19 cellular contexts compared by ENCODE assay signal in genomic region chr9:107177243-107177839, GRCh38.
DNase-seq lines count a peak whose midpoint lies in the region; ATAC-seq and TF ChIP-seq lines count a peak whose summit lies in the region.
"Had no signal": no experiment of that assay in that cellular context is flagged by ENCODE, and none has a peak within 500 bp of the region (broad histone marks: within the 10 kb centered on the region; RNA-seq: fewer than 3 reads in every experiment).

No MANE protein-coding gene starts in this region.

- ATAC-seq in GM18867 (IDR thresholded peaks at IDR 0.05; ENCODE audit: unreplicated experiment), result peak; percentile 23
- ATAC-seq in HG02798 (IDR thresholded peaks at IDR 0.05; ENCODE audit: poor library complexity, unreplicated experiment), result peak; percentile 48
- no peak for ATAC-seq in gastrocnemius medialis
- ATAC-seq in omental fat pad (ENCODE audit: low FRiP score), result no peak
- ATAC-seq: activated CD8-positive, alpha-beta T cell treated with anti-CD3 and anti-CD28 coated beads, Interleukin-2, amount 10 ng/mL, durations not matched to agents 7 days and 5 days had no signal

- no peaks in the 10 kb centered on the region for H3K27me3 ChIP-seq in gastrocnemius medialis
- H3K27me3 ChIP-seq: gastroesophageal sphincter, MG63 had no signal

- TF ChIP-seq POLR2A in gastrocnemius medialis (IDR thresholded peaks at IDR 0.05), result no peak

- TF ChIP-seq CTCF in gastrocnemius medialis (IDR thresholded peaks at IDR 0.05 in 4 of 5, conservative IDR thresholded peaks at IDR 0.05 in 1 of 5), result no peak
- TF ChIP-seq CTCF in omental fat pad (IDR thresholded peaks at IDR 0.05), result no peak

- H3K27ac ChIP-seq in gastrocnemius medialis, result peak overlapping the region in 3 of 4 donors; percentile 86 to 94 (median 94)
- no peak overlapping the region for H3K27ac ChIP-seq in substantia nigra (ENCODE audit: low read depth, low read length, poor library complexity, severe bottlenecking)

- in situ Hi-C loops in gastrocnemius medialis (cut with MboI; ENCODE audit: low sequenced_read_pairs in 4 of 4), result loop anchor here in 1 of 4 donors (25.0 kb wide), 1 partner anchor 90 kb away; no protein-coding TSS in a partner anchor

- H3K9me3 ChIP-seq in gastrocnemius medialis, result no peaks in the 10 kb centered on the region
- H3K9me3 ChIP-seq: MG63 had no signal

- H3K36me3 ChIP-seq in gastrocnemius medialis, result no peaks in the 10 kb centered on the region
- H3K36me3 ChIP-seq: gastroesophageal sphincter, MG63 had no signal

- peak; percentile 65 for DNase-seq in kidney tubule cell (ENCODE audit: low spot score)
- no peak for DNase-seq in gastrocnemius medialis
- no peak for DNase-seq in omental fat pad (ENCODE audit: low spot score)
- no peak for DNase-seq in substantia nigra (lab: John Stamatoyannopoulos, UW)
- no peak for DNase-seq in KG1 (lab: John Stamatoyannopoulos, UW)
- no peak for DNase-seq in COLO668 (lab: John Stamatoyannopoulos, UW; ENCODE audit: unreplicated experiment)
- DNase-seq: activated CD4-positive, CD25-positive, alpha-beta regulatory T cell; activated CD8-positive, alpha-beta T cell treated with anti-CD3 and anti-CD28 coated beads, Interleukin-2, amount 10 ng/mL, durations not matched to agents 7 days and 5 days; activated naive CD4-positive, alpha-beta T cell treated with anti-CD3 and anti-CD28 coated beads for 36 hours; activated T-cell treated with anti-CD3 and anti-CD28 coated beads, Interleukin-2, amount 50 U/mL, for 24 hours; erythroblast; HFFc6; MG63; stimulated activated CD4-positive, alpha-beta T cell treated with anti-CD3 and anti-CD28 coated beads, Interleukin-12 subunit alpha, Interleukin-12 subunit beta, amount 100 ng/mL, for 4 hours; stimulated activated CD8-positive, alpha-beta memory T cell treated with anti-CD3 and anti-CD28 coated beads, Interleukin-4, amount 100 ng/mL, for 48 hours; T-helper 9 cell had no signal

- intact Hi-C loops in gastrocnemius medialis (cut with DNase I; ENCODE audit: low total_unique reads), result loop anchor here (5.0 to 10.0 kb wide), 6 partner anchors 93 to 1263 kb away; partner anchors contain the start of genes RAD23B and ZNF462

- peaks cover 36 to 45% of the 10 kb centered on the region in 2 donors for H3K4me1 ChIP-seq in gastrocnemius medialis

- H3K4me3 ChIP-seq in gastrocnemius medialis, result no peak overlapping the region
- H3K4me3 ChIP-seq: gastroesophageal sphincter, MG63 had no signal

Comparison
In these comparisons a context has a peak if more than half of its experiments do, and no peak if none do; other contexts are left out.
1. ATAC-seq: peak in GM18867 (single experiment) and HG02798 (single experiment); none in gastrocnemius medialis (0 of 2) and omental fat pad (single experiment).